10 cellular contexts compared by ENCODE assay signal in the genomic region with DNA sequence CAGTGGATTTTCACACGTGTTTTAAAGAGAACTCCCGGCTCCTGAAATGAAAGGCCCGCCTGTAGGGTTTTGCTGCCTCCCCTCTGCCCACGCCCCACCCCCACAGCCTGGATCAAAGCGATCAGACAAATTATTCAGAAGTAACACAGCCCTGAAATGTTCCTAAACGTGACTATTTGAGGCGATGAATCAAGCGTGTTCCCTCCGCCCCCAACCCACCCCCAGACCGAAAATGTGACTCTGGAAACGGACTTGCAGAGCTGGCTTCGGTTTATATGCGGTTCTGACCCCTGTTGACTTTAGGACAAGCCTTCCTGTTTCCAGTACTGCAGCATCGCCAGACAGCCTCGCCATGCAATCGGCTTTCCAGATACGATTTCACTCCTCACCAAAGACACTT. TPM values are rescaled to one million over a fixed set of nuclear protein-coding genes. Genes with fewer than 3 reads are reported as not detected.
DNase-seq lines count a peak whose midpoint lies in the region; ATAC-seq, FAIRE-seq and TF ChIP-seq lines count a peak whose summit lies in the region.
"Had no signal": no experiment of that assay in that cellular context is flagged by ENCODE, and none has a peak within 500 bp of the region (broad histone marks: within the 10 kb centered on the region; RNA-seq: fewer than 3 reads in every experiment).

No MANE protein-coding gene starts in this region.

- CTCF ChIA-PET in CD4-positive, alpha-beta T cell (lab: Charles Lee), result no interaction called here

- DNase-seq in CD4-positive, alpha-beta T cell, result no peak
- peak; percentile 38 for DNase-seq in activated T-cell treated with anti-CD3 and anti-CD28 coated beads, Interleukin-2, amount 50 U/mL, for 4 hours
- DNase-seq in right cardiac atrium (no peak), gastrocnemius medialis (no peak), cerebellar cortex (ENCODE audit: low spot score) (no peak), GM19239 (ENCODE audit: insufficient read length, low spot score) (no peak)
- no peak for DNase-seq in central memory CD4-positive, alpha-beta T cell
- no peak for DNase-seq in effector CD4-positive, alpha-beta T cell

- peaks cover 9% of the 10 kb centered on the region for H3K9me3 ChIP-seq in CD4-positive, alpha-beta T cell (ENCODE audit: control insufficient read depth, low read length)
- H3K9me3 ChIP-seq in right cardiac atrium (ENCODE audit: control insufficient read depth, low read length), result no peaks in the 10 kb centered on the region
- H3K9me3 ChIP-seq in gastrocnemius medialis, result no peaks in the 10 kb centered on the region

- no peaks in the 10 kb centered on the region for H3K4me1 ChIP-seq in right cardiac atrium (ENCODE audit: control insufficient read depth, insufficient read depth, low read length)
- H3K4me1 ChIP-seq in gastrocnemius medialis, result no peaks in the 10 kb centered on the region

- no peak for ATAC-seq in CD4-positive, alpha-beta T cell (ENCODE audit: poor library complexity)
- ATAC-seq in activated T-cell treated with anti-CD3 and anti-CD28 coated beads, Interleukin-2, amount 50 U/mL, for 4 hours, result peak; percentile 42 to 45
- ATAC-seq in right cardiac atrium, result peak in 1 of 2 donors; percentile 34
- no peak for ATAC-seq in gastrocnemius medialis

- H3K27ac Mint-ChIP-seq in CD4-positive, alpha-beta T cell, result no peak overlapping the region
- H3K27ac Mint-ChIP-seq: memory B cell had no signal

- peaks cover 88% of the 10 kb centered on the region for H3K27me3 Mint-ChIP-seq in CD4-positive, alpha-beta T cell
- peaks cover 48% of the 10 kb centered on the region for H3K27me3 Mint-ChIP-seq in activated T-cell treated with anti-CD3 and anti-CD28 coated beads, Interleukin-2, amount 50 U/mL, for 4 hours (ENCODE audit: low read depth)

- no peak for FAIRE-seq in GM19239 (lab: Jason Lieb, UNC)
- FAIRE-seq: RCC 7860 had no signal

- H3K4me1 Mint-ChIP-seq in CD4-positive, alpha-beta T cell (ENCODE audit: low read depth), result peaks cover 5% of the 10 kb centered on the region
- H3K4me1 Mint-ChIP-seq in activated T-cell treated with anti-CD3 and anti-CD28 coated beads, Interleukin-2, amount 50 U/mL, for 4 hours (ENCODE audit: low read depth), result peaks cover 9% of the 10 kb centered on the region
- H3K4me1 Mint-ChIP-seq: memory B cell had no signal

- POLR2A ChIA-PET in CD4-positive, alpha-beta T cell (lab: Charles Lee), result no interaction called here

- H3K36me3 Mint-ChIP-seq in CD4-positive, alpha-beta T cell (ENCODE audit: low read depth), result no peaks in the 10 kb centered on the region
- H3K36me3 Mint-ChIP-seq in activated T-cell treated with anti-CD3 and anti-CD28 coated beads, Interleukin-2, amount 50 U/mL, for 4 hours (ENCODE audit: insufficient read depth), result no peaks in the 10 kb centered on the region

- H3K27ac ChIP-seq in CD4-positive, alpha-beta T cell (ENCODE audit: low read depth, low read length), result no peak overlapping the region
- H3K27ac ChIP-seq in right cardiac atrium (ENCODE audit: low read length) (no peak overlapping the region), gastrocnemius medialis (no peak overlapping the region)

- 39% methylated on average over 17 of the region's 17 CpGs for WGBS in right cardiac atrium

- TF ChIP-seq POLR2A in gastrocnemius medialis (IDR thresholded peaks at IDR 0.05), result no peak

- TF ChIP-seq CTCF in CD4-positive, alpha-beta T cell (IDR thresholded peaks at IDR 0.05), result no peak
- no peak for TF ChIP-seq CTCF in gastrocnemius medialis (IDR thresholded peaks at IDR 0.05 in 4 of 5, conservative IDR thresholded peaks at IDR 0.05 in 1 of 5)

- H3K27me3 ChIP-seq in CD4-positive, alpha-beta T cell (ENCODE audit: control insufficient read depth, insufficient read depth, low read length), result peaks cover 42% of the 10 kb centered on the region
- no peaks in the 10 kb centered on the region for H3K27me3 ChIP-seq in right cardiac atrium (ENCODE audit: control insufficient read depth, insufficient read depth)
- H3K27me3 ChIP-seq in gastrocnemius medialis, result peaks cover 0 to 15% (median 9%) of the 10 kb centered on the region in 3 donors

- H3K4me3 Mint-ChIP-seq in CD4-positive, alpha-beta T cell, result peak overlapping the region; percentile 44
- H3K4me3 Mint-ChIP-seq in activated T-cell treated with anti-CD3 and anti-CD28 coated beads, Interleukin-2, amount 50 U/mL, for 4 hours, result peak overlapping the region; percentile 62
- H3K4me3 Mint-ChIP-seq: memory B cell had no signal

- intact Hi-C loops in CD4-positive, alpha-beta T cell (cut with DNase I, micrococcal nuclease), result no loop called here
- intact Hi-C loops in right cardiac atrium (cut with DNase I), result no loop called here
- intact Hi-C loops in gastrocnemius medialis (cut with DNase I; ENCODE audit: low total_unique reads), result no loop called here

- no peaks in the 10 kb centered on the region for H3K36me3 ChIP-seq in gastrocnemius medialis

- in situ Hi-C loops in gastrocnemius medialis (cut with MboI; ENCODE audit: low sequenced_read_pairs in 4 of 4), result loop anchor here in 2 of 4 donors (25.0 kb wide), 1 partner anchor 294 kb away; no protein-coding TSS in a partner anchor

- H3K9me3 Mint-ChIP-seq in CD4-positive, alpha-beta T cell, result peaks cover 15% of the 10 kb centered on the region
- peaks cover 10% of the 10 kb centered on the region for H3K9me3 Mint-ChIP-seq in activated T-cell treated with anti-CD3 and anti-CD28 coated beads, Interleukin-2, amount 50 U/mL, for 4 hours

- peak overlapping the region; percentile 69 for H3K4me3 ChIP-seq in right cardiac atrium (ENCODE audit: low read length)
- peak overlapping the region; percentile 15 to 48 (median 38) for H3K4me3 ChIP-seq in gastrocnemius medialis

RNA-seq across cellular contexts. Expression of a gene that starts 28.8 kb away (rescaled TPM):
- not detected for total RNA-seq in CD4-positive, alpha-beta T cell
- total RNA-seq in activated T-cell treated with anti-CD3 and anti-CD28 coated beads, Interleukin-2, amount 50 U/mL, for 4 hours, result not detected
- not detected for total RNA-seq in right cardiac atrium
- not detected for polyA plus RNA-seq in right cardiac atrium
- total RNA-seq in gastrocnemius medialis, result not detected

Comparison
In these comparisons a context has a peak if more than half of its experiments do, and no peak if none do; other contexts are left out.
1. ATAC-seq: peak in activated T-cell treated with anti-CD3 and anti-CD28 coated beads, Interleukin-2, amount 50 U/mL, for 4 hours (2 of 2); none in CD4-positive, alpha-beta T cell (single experiment) and gastrocnemius medialis (0 of 2).